Comparison of ENCODE assay signal across 8 cellular contexts in genomic region chr6:106608080-106608668, GRCh38. TPM values are rescaled to one million over a fixed set of nuclear protein-coding genes. Genes with fewer than 3 reads are reported as not detected.
DNase-seq lines count a peak whose midpoint lies in the region; ATAC-seq and TF ChIP-seq lines count a peak whose summit lies in the region.

No MANE protein-coding gene starts in this region.

- DNase-seq in Right ventricle myocardium superior (no peak), right atrium auricular region (ENCODE audit: low spot score) (no peak), M059J (ENCODE audit: low read depth) (peak; percentile 79), SW480 (ENCODE audit: low spot score) (peak; percentile 52), fibroblast of the aortic adventitia (ENCODE audit: low read depth) (peak; percentile 75), renal cortical epithelial cell (ENCODE audit: low read depth) (peak; percentile 86), T-helper 9 cell (no peak)

- H3K36me3 ChIP-seq in right atrium auricular region = no peaks in the 10 kb centered on the region

- H3K4me1 ChIP-seq in right atrium auricular region = no peaks in the 10 kb centered on the region

- intact Hi-C loops in Right ventricle myocardium superior (cut with DNase I) = loop anchor here (5.0 kb wide), 1 partner anchor 369 kb away; no protein-coding TSS in a partner anchor

- H3K4me3 ChIP-seq in right atrium auricular region = no peak overlapping the region
- H3K4me3 ChIP-seq in fibroblast of the aortic adventitia (ENCODE audit: low read depth, low read length) = no peak overlapping the region

- H3K9me3 ChIP-seq in right atrium auricular region = no peaks in the 10 kb centered on the region

- TF ChIP-seq CTCF in right atrium auricular region (IDR thresholded peaks at IDR 0.05) (peak in 1 of 2 donors; percentile 53), fibroblast of the aortic adventitia (IDR thresholded peaks at IDR 0.05; ENCODE audit: insufficient read depth, low read length) (peak; percentile 58)

- H3K27ac ChIP-seq in right atrium auricular region = no peak overlapping the region

- peak; percentile 57 for ATAC-seq in Right ventricle myocardium superior (ENCODE audit: poor library complexity)
- peak; percentile 88 for ATAC-seq in GM21723 (IDR thresholded peaks at IDR 0.05; ENCODE audit: unreplicated experiment)

- no peaks in the 10 kb centered on the region for H3K27me3 ChIP-seq in right atrium auricular region

RNA-seq across cellular contexts. Expression of gene RTN4IP1, which starts 21.1 kb away (rescaled TPM):
- total RNA-seq in Right ventricle myocardium superior = 20.4 TPM
- total RNA-seq in right atrium auricular region = 10 to 100 TPM in 1 of 2 donors, 1 to 10 TPM in 1; 5.8 to 11.9 TPM
- total RNA-seq in M059J (2014; rRNA removed; shearing (Covaris generic)) = 13.3 and 20.8 TPM in 2 replicates
- total RNA-seq in fibroblast of the aortic adventitia (ENCODE audit: low replicate concordance) = 1.9 and 7.6 TPM in 2 replicates
- total RNA-seq in renal cortical epithelial cell = 9.9 and 10.6 TPM in 2 replicates

RNA-seq across cellular contexts. Expression of gene QRSL1, which starts 21.2 kb away (rescaled TPM):
- 21.4 TPM for total RNA-seq in Right ventricle myocardium superior
- 10 to 100 TPM in 1 of 2 donors, 1 to 10 TPM in 1; 7.0 to 17.1 TPM for total RNA-seq in right atrium auricular region
- 13.0 and 17.0 TPM in 2 replicates for total RNA-seq in M059J (2014; rRNA removed; shearing (Covaris generic))
- 8.3 and 11.2 TPM in 2 replicates for total RNA-seq in fibroblast of the aortic adventitia (ENCODE audit: low replicate concordance)
- 14.2 and 14.8 TPM in 2 replicates for total RNA-seq in renal cortical epithelial cell

Comparison
In these comparisons a context has a peak if more than half of its experiments do, and no peak if none do; other contexts are left out.
1. DNase-seq: peak in M059J (single experiment), SW480 (single experiment), fibroblast of the aortic adventitia (single experiment) and renal cortical epithelial cell (single experiment); none in Right ventricle myocardium superior (single experiment), right atrium auricular region (single experiment) and T-helper 9 cell (single experiment).